ENCODE assay signal across 17 cellular contexts in the genomic region with DNA sequence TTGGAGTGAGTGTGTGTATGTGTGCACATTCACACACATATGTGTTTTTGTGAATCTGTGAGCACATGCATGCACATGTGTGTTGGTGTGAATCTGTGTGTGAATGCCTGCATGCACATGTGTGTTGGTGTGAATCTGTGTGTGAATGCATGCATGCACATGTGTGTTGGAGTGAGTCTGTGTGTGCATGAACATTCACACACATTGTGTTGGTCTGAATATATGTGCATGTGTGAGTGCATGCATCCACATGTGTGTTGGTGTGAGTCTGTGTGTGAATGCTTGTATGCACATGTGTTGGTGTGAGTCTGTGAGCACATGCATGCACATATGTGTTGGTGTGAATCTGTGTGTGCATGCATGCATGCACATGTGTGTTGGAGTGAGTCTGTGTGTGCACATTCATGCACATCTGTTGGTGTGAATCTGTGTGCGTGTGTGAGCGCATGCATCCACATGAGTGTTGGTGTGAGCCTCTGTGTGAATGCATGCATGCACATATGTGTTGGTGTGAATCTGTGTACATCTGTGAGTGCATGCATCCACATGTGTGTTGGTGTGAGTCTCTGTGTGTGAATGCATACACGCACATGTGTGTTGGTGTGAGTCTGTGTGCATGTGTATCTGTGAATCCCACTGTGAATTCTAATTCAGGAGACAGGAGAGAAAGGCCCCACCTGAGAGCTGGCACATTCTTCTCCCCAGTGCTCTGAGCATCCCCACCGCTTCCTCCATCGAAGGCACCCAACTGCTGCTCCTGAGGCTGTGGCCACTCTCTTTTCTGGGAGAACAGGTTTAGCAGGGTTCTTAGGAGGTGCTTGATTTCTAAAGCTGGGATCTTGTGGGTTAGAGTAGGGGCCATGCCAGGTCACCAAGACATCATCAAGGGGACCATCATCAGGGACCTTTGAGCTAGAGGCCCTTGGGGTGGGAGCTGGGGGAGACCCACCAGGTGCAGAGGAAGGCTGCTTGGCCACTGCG.
"Had no signal": no experiment of that assay in that cellular context is flagged by ENCODE, and none has a peak within 500 bp of the region (broad histone marks: within the 10 kb centered on the region; RNA-seq: fewer than 3 reads in every experiment).

No MANE protein-coding gene starts in this region.

- H3K4me3 Mint-ChIP-seq: activated naive CD8-positive, alpha-beta T cell treated with anti-CD3 and anti-CD28 coated beads for 36 hours; activated T-helper 1 cell treated with anti-CD3 and anti-CD28 coated beads, Interleukin-12 subunit alpha, Interleukin-12 subunit beta, Interleukin-2, Interleukin-4 antibody, amounts not matched to agents 30 ng/mL and 10 ng/mL and 1 ng/mL, durations not matched to agents 14 hours and 24 hours and 36 hours; central memory CD8-positive, alpha-beta T cell; natural killer cell treated with Interleukin-12 subunit alpha and Interleukin-12 subunit beta and Interleukin-15 and Interleukin-18, amount 100 ng/mL, for 72 hours; stimulated activated memory B cell treated with anti-CD40 and anti-IgM and Interleukin-4, amounts not matched to agents 10 μg/mL and 1 μg/mL and 100 μg/mL, for 72 hours; T-helper 2 cell treated with Interferon-gamma antibody and Interleukin-4, amounts not matched to agents 5 μg/mL and 100 μg/mL, for 36 hours had no signal

- DNase-seq: activated naive CD8-positive, alpha-beta T cell treated with anti-CD3 and anti-CD28 coated beads for 36 hours; amygdala; body of pancreas; cortex of kidney; effector CD4-positive, alpha-beta T cell; esophagus squamous epithelium; hippocampal formation; posterior cingulate gyrus; retina; stimulated activated CD4-positive, alpha-beta T cell treated with anti-CD3 and anti-CD28 coated beads, Interleukin-2, amount 100 ng/mL, for 48 hours; transverse colon had no signal

- H3K4me1 Mint-ChIP-seq: activated naive CD8-positive, alpha-beta T cell treated with anti-CD3 and anti-CD28 coated beads for 36 hours; central memory CD8-positive, alpha-beta T cell; stimulated activated memory B cell treated with anti-CD40 and anti-IgM and Interleukin-4, amounts not matched to agents 10 μg/mL and 1 μg/mL and 100 μg/mL, for 72 hours had no signal

- ATAC-seq: activated CD4-positive, CD25-positive, alpha-beta regulatory T cell treated with anti-CD3 and anti-CD28 coated beads, Interleukin-2, amount 50 U/mL, for 24 hours; body of pancreas; natural killer cell treated with Interleukin-12 subunit alpha and Interleukin-12 subunit beta and Interleukin-15 and Interleukin-18, amount 100 ng/mL, for 72 hours; stimulated activated memory B cell treated with anti-CD40 and anti-IgM and Interleukin-4, amounts not matched to agents 10 μg/mL and 1 μg/mL and 100 μg/mL, for 72 hours had no signal

- H3K27ac ChIP-seq: esophagus squamous epithelium, transverse colon had no signal

- H3K9me3 Mint-ChIP-seq: activated naive CD8-positive, alpha-beta T cell treated with anti-CD3 and anti-CD28 coated beads for 36 hours; activated T-helper 1 cell treated with anti-CD3 and anti-CD28 coated beads, Interleukin-12 subunit alpha, Interleukin-12 subunit beta, Interleukin-2, Interleukin-4 antibody, amounts not matched to agents 30 ng/mL and 10 ng/mL and 1 ng/mL, durations not matched to agents 14 hours and 24 hours and 36 hours; central memory CD8-positive, alpha-beta T cell; natural killer cell treated with Interleukin-12 subunit alpha and Interleukin-12 subunit beta and Interleukin-15 and Interleukin-18, amount 100 ng/mL, for 72 hours; stimulated activated memory B cell treated with anti-CD40 and anti-IgM and Interleukin-4, amounts not matched to agents 10 μg/mL and 1 μg/mL and 100 μg/mL, for 72 hours; T-helper 2 cell treated with Interferon-gamma antibody and Interleukin-4, amounts not matched to agents 5 μg/mL and 100 μg/mL, for 36 hours had no signal

- H3K27ac Mint-ChIP-seq: activated naive CD8-positive, alpha-beta T cell treated with anti-CD3 and anti-CD28 coated beads for 36 hours; activated T-helper 1 cell treated with anti-CD3 and anti-CD28 coated beads, Interleukin-12 subunit alpha, Interleukin-12 subunit beta, Interleukin-2, Interleukin-4 antibody, amounts not matched to agents 30 ng/mL and 10 ng/mL and 1 ng/mL, durations not matched to agents 14 hours and 24 hours and 36 hours; natural killer cell treated with Interleukin-12 subunit alpha and Interleukin-12 subunit beta and Interleukin-15 and Interleukin-18, amount 100 ng/mL, for 72 hours; stimulated activated memory B cell treated with anti-CD40 and anti-IgM and Interleukin-4, amounts not matched to agents 10 μg/mL and 1 μg/mL and 100 μg/mL, for 72 hours; T-helper 2 cell treated with Interferon-gamma antibody and Interleukin-4, amounts not matched to agents 5 μg/mL and 100 μg/mL, for 36 hours had no signal

- H3K9me3 ChIP-seq: body of pancreas, esophagus squamous epithelium, transverse colon had no signal

- H3K36me3 ChIP-seq: esophagus squamous epithelium, transverse colon had no signal

- H3K27me3 ChIP-seq: body of pancreas, transverse colon had no signal

- H3K4me3 ChIP-seq: body of pancreas, esophagus squamous epithelium, transverse colon had no signal

- H3K36me3 Mint-ChIP-seq: activated naive CD8-positive, alpha-beta T cell treated with anti-CD3 and anti-CD28 coated beads for 36 hours; natural killer cell treated with Interleukin-12 subunit alpha and Interleukin-12 subunit beta and Interleukin-15 and Interleukin-18, amount 100 ng/mL, for 72 hours; stimulated activated memory B cell treated with anti-CD40 and anti-IgM and Interleukin-4, amounts not matched to agents 10 μg/mL and 1 μg/mL and 100 μg/mL, for 72 hours had no signal

- H3K4me1 ChIP-seq: esophagus squamous epithelium, transverse colon had no signal
